Comparison of ENCODE assay signal across 1 cellular context in the genomic region with DNA sequence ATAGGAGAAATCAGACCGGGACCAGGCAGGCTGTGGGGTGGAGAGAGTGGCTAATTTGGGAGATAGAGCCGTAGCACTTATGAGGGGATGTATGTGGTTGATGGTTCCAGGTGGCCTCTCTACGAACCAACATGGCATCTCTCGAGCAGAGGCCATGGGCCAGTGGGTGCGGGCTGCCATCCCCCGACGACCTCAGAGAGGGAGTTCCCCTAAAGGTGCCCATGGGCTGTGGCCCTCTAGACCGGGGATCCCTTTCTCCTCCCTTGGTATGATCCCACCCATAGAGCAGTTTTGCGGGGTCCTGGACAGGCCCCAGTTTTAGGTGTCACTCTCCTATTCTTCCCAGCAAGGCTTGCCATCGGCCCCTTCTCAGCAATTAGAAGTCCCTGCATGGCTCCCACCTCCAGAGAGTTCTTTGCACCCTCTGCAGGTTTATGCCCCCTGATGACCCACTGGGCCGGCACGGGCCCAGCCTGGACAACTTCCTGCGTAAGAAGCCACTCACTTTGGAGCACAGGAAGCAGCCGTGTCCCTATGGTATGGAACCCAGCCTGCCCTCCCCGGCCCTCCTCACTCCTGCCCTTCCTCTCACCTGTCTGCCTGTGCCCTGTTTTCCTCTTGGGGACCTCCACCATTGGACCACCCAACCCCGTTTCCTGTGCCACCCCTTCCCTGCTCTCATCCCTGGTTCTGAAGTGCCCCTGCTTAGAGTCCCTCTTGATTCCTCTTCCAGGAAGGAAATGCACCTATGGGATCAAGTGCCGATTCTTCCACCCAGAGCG.
TF ChIP-seq lines count a peak whose summit lies in the region.

No MANE protein-coding gene starts in this region.

TF ChIP-seq in HEK293, 187 proteins besides CTCF, POLR2A, EP300 and RAD21 (continued from another document):
- no peak for TF ChIP-seq ZNF202 (tag by site-specific recombination; IDR thresholded peaks at IDR 0.05; ENCODE audit: borderline replicate concordance)
